ENCODE assay signal across 10 cellular contexts in genomic region chr9:109317979-109318671, GRCh38. TPM values are rescaled to one million over a fixed set of nuclear protein-coding genes. Genes with fewer than 3 reads are reported as not detected.
DNase-seq lines count a peak whose midpoint lies in the region; ATAC-seq and TF ChIP-seq lines count a peak whose summit lies in the region.
"Had no signal": no experiment of that assay in that cellular context is flagged by ENCODE, and none has a peak within 500 bp of the region (broad histone marks: within the 10 kb centered on the region; RNA-seq: fewer than 3 reads in every experiment).

No MANE protein-coding gene starts in this region.

- H3K4me1 Mint-ChIP-seq in H9 (peaks cover 59 to 61% of the 10 kb centered on the region in 2 experiments), osteocyte (ENCODE audit: unreplicated experiment) (peaks cover 53% of the 10 kb centered on the region)

- peak overlapping the region; percentile 73 for H3K4me3 ChIP-seq in endocrine pancreas (ENCODE audit: control insufficient read depth, insufficient read depth, low read length)

- peak overlapping the region; percentile 10 for H2AK5ac ChIP-seq in H9 (ENCODE audit: insufficient read length, low read length)

- peaks cover 13% of the 10 kb centered on the region for H3K27me3 Mint-ChIP-seq in H9 (ENCODE audit: low read depth)
- peaks cover 7% of the 10 kb centered on the region for H3K27me3 Mint-ChIP-seq in osteocyte (ENCODE audit: unreplicated experiment)

- peak overlapping the region; percentile 71 for H3K27ac ChIP-seq in H9 (ENCODE audit: insufficient read length, low read depth, low read length)

- H3K9ac ChIP-seq in H9 (ENCODE audit: extremely low read depth, insufficient read length, low read length) (peak overlapping the region; percentile 27), endocrine pancreas (ENCODE audit: control insufficient read depth, insufficient read depth, low read length) (peak overlapping the region; percentile 79)

- peak overlapping the region; percentile 39; the same call in 1 of the 2 replicates for H3K14ac ChIP-seq in H9 (ENCODE audit: insufficient read depth, low read length)

- H3K18ac ChIP-seq in H9 (ENCODE audit: insufficient read length, low read depth, low read length) = peak overlapping the region; percentile 72

- WGBS in H9 (ENCODE audit: extremely low coverage, insufficient read length, low lambda C conversion rate) = no CpG with 5 or more reads among the region's 13 CpGs

- H3K9me3 ChIP-seq in H9 (ENCODE audit: control insufficient read depth, low read depth, low read length) = no peaks in the 10 kb centered on the region
- no peaks in the 10 kb centered on the region for H3K9me3 ChIP-seq in endocrine pancreas (ENCODE audit: control insufficient read depth, low read length)
- H3K9me3 ChIP-seq: heart right ventricle, prostate gland had no signal

- H2BK15ac ChIP-seq in H9 (ENCODE audit: low read depth, low read length) = no peak overlapping the region

- peaks cover 18% of the 10 kb centered on the region for H3K23me2 ChIP-seq in H9 (ENCODE audit: insufficient read length, low read depth, low read length, poor library complexity, severe bottlenecking)

- H3T11ph ChIP-seq in H9 (ENCODE audit: low read length) = peak overlapping the region; percentile 2

- H2BK120ac ChIP-seq in H9 (ENCODE audit: low read depth, low read length, poor library complexity, severe bottlenecking) = no peak overlapping the region

- DNase-seq in H9 (peak; percentile 72), NCI-H345 treated with DMSO at 0.1 percent for 48 hours (lab: John Stamatoyannopoulos, UW; ENCODE audit: unreplicated experiment) (peak; percentile 64), osteocyte (ENCODE audit: extremely low spot score, unreplicated experiment) (no peak), NCI-H2196 treated with DMSO at 0.1 percent for 48 hours (lab: John Stamatoyannopoulos, UW; ENCODE audit: unreplicated experiment) (no peak)
- DNase-seq: GDM1, heart right ventricle had no signal

- no peak for TF ChIP-seq CTCF in H9 (conservative IDR thresholded peaks at IDR 0.05)
- TF ChIP-seq CTCF in osteocyte (IDR thresholded peaks at IDR 0.05) = no peak

- no peak overlapping the region; the same call in 1 of the 2 replicates for H3K4ac ChIP-seq in H9 (ENCODE audit: low read depth, low read length)

- H2BK12ac ChIP-seq in H9 (ENCODE audit: insufficient read length, low read depth, low read length) = no peak overlapping the region

- H3K36me3 Mint-ChIP-seq in H9 (ENCODE audit: insufficient read depth in 1 of 3, low read depth in 3 of 3) (no peaks in the 10 kb centered on the region; a peak in 1 of 7 replicates), osteocyte (ENCODE audit: unreplicated experiment) (no peaks in the 10 kb centered on the region)

- H3K36me3 ChIP-seq in endocrine pancreas (ENCODE audit: control insufficient read depth, insufficient read depth, low read length) = no peaks in the 10 kb centered on the region
- H3K36me3 ChIP-seq: heart right ventricle, prostate gland had no signal

- H3K4me2 ChIP-seq in H9 (ENCODE audit: insufficient read depth, insufficient read length, low read length) = peak overlapping the region; percentile 90

- H3K4me1 ChIP-seq in H9 (ENCODE audit: insufficient read depth, low read length) (peaks cover 35% of the 10 kb centered on the region), endocrine pancreas (ENCODE audit: control insufficient read depth, insufficient read depth, low read length) (no peaks in the 10 kb centered on the region)

- H3K27me3 ChIP-seq in H9 (ENCODE audit: insufficient read depth, low read length) = no peaks in the 10 kb centered on the region
- no peaks in the 10 kb centered on the region for H3K27me3 ChIP-seq in endocrine pancreas (ENCODE audit: control insufficient read depth, insufficient read depth, low read length)

- H2BK20ac ChIP-seq in H9 (ENCODE audit: low read depth, low read length, poor library complexity, severe bottlenecking) = no peak overlapping the region

- H3K79me1 ChIP-seq in H9 (ENCODE audit: insufficient read depth, low read depth, low read length, poor library complexity, severe bottlenecking) = peaks cover 8% of the 10 kb centered on the region

- no peak overlapping the region for H4K91ac ChIP-seq in H9 (ENCODE audit: insufficient read length, low read depth, low read length)

- no peak overlapping the region for H4K5ac ChIP-seq in H9 (ENCODE audit: insufficient read length, low read depth, low read length)

- H3K56ac ChIP-seq in H9 (ENCODE audit: insufficient read length, low read depth, low read length) = peak overlapping the region; percentile 18

- no peak overlapping the region for H3K23ac ChIP-seq in H9 (ENCODE audit: insufficient read length, low read depth, low read length)

- no peak overlapping the region for H2AFZ ChIP-seq in H9 (ENCODE audit: low read length)

- no peaks in the 10 kb centered on the region; a peak in 1 of 5 replicates for H3K9me3 Mint-ChIP-seq in H9
- H3K9me3 Mint-ChIP-seq in osteocyte (ENCODE audit: unreplicated experiment) = no peaks in the 10 kb centered on the region

- no peaks in the 10 kb centered on the region for H4K20me1 ChIP-seq in H9 (ENCODE audit: control insufficient read depth, insufficient read depth, insufficient read length)

- H3K27ac Mint-ChIP-seq in H9 = peak overlapping the region; percentile 88 to 98 (median 98)
- peak overlapping the region; percentile 75 for H3K27ac Mint-ChIP-seq in osteocyte (ENCODE audit: unreplicated experiment)

- peak overlapping the region; percentile 9 for H2BK5ac ChIP-seq in H9 (ENCODE audit: insufficient read length, low read length)

- H4K8ac ChIP-seq in H9 (replicated peaks; ENCODE audit: insufficient read length, low read depth, low read length) = no peak overlapping the region

- ATAC-seq in HG03342 (IDR thresholded peaks at IDR 0.05; ENCODE audit: unreplicated experiment) (no peak), GM21529 (IDR thresholded peaks at IDR 0.05; ENCODE audit: unreplicated experiment) (no peak)
- ATAC-seq: heart right ventricle had no signal

- H3K79me2 ChIP-seq in H9 (ENCODE audit: insufficient read depth, low read length) = peaks cover 33% of the 10 kb centered on the region; the same call in 1 of the 2 replicates

- H3K4me3 Mint-ChIP-seq in H9 (peak overlapping the region; percentile 75 to 85), osteocyte (ENCODE audit: unreplicated experiment) (peak overlapping the region; percentile 70)

RNA-seq across cellular contexts. Expression of gene EPB41L4B, which starts 2.7 kb away (rescaled TPM):
- total RNA-seq in H9 (2021) (18.9 and 19.7 TPM in 2 replicates), osteocyte (17.3 and 19.3 TPM in 2 replicates)

Comparison
In these comparisons a context has a peak if more than half of its experiments do, and no peak if none do; other contexts are left out.
1. DNase-seq: peak in H9 (single experiment) and NCI-H345 treated with DMSO at 0.1 percent for 48 hours (single experiment); none in osteocyte (single experiment) and NCI-H2196 treated with DMSO at 0.1 percent for 48 hours (single experiment).